ENCODE assay signal across 9 cellular contexts in the genomic region with DNA sequence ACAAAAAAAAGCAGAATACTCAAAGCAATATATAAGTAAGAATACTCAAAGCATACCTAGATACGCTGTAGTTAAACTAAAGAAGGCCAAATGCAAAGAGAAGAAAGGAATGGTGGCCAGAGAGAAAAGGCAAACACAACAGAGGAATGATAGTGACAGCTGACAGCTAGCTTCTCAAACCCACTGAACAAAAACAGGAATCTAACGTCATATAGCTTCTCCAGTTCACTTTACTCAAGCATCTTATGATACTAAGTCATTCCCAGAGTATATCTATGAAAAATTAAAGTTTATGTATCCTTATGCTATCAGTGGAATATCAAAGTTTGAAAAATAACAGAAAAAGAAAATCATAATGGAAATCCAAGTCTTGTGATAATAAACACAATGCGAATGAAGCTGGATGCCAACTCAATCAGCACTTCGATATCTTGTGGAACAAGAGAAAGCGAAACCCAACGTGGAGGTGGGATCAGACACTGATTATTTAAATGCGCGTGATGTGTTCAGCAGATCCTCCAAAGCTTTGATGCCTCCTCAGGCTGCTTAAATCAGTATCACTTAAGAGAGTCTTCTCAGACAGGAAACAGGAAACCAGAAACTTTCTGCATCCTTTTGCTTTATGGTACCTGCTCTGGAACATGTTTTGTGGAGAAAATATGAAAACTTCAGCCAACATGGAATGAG.
A peak's percentile ranks its signal among the peaks of the same experiment; 100 is the strongest.
DNase-seq lines count a peak whose midpoint lies in the region; ATAC-seq and TF ChIP-seq lines count a peak whose summit lies in the region.
"Had no signal": no experiment of that assay in that cellular context is flagged by ENCODE, and none has a peak within 500 bp of the region (broad histone marks: within the 10 kb centered on the region; RNA-seq: fewer than 3 reads in every experiment).

No MANE protein-coding gene starts in this region.

- no peak overlapping the region for H3K4me3 ChIP-seq in mucosa of descending colon
- no peak overlapping the region for H3K4me3 ChIP-seq in tibial nerve

- ATAC-seq in GM18498 (IDR thresholded peaks at IDR 0.05; ENCODE audit: unreplicated experiment) = peak; percentile 62
- ATAC-seq in HG02642 (IDR thresholded peaks at IDR 0.05; ENCODE audit: poor library complexity, unreplicated experiment) = peak; percentile 42
- peak; percentile 48 for ATAC-seq in mucosa of descending colon

- no peak overlapping the region for H3K27ac Mint-ChIP-seq in HFFc6

- peak overlapping the region in 2 of 4 donors; percentile 23 to 24 for H3K27ac ChIP-seq in tibial nerve

- H3K4me3 Mint-ChIP-seq in HFFc6 = no peak overlapping the region

- peaks cover 7% of the 10 kb centered on the region for H3K4me1 ChIP-seq in mucosa of descending colon (ENCODE audit: low read depth)
- peaks cover 0 to 30% (median 15%) of the 10 kb centered on the region in 4 donors for H3K4me1 ChIP-seq in tibial nerve

- H3K27me3 Mint-ChIP-seq in HFFc6 (ENCODE audit: insufficient read depth) = no peaks in the 10 kb centered on the region; the same call in 1 of the 2 replicates

- peaks cover 61% of the 10 kb centered on the region for H3K36me3 Mint-ChIP-seq in HFFc6 (ENCODE audit: low read depth)

- TF ChIP-seq EP300 in tibial nerve (IDR thresholded peaks at IDR 0.05) = no peak

- WGBS in tibial nerve, 2 donors = 93% methylated on average over 8 of the region's 8 CpGs

- intact Hi-C loops in mucosa of descending colon (cut with DNase I, micrococcal nuclease) = no loop called here

- peaks cover 51% of the 10 kb centered on the region for H3K4me1 Mint-ChIP-seq in HFFc6 (ENCODE audit: low read depth)

- TF ChIP-seq CTCF in mucosa of descending colon (IDR thresholded peaks at IDR 0.05) (no peak), HFFc6 (IDR thresholded peaks at IDR 0.05) (no peak), tibial nerve (IDR thresholded peaks at IDR 0.05) (no peak)

- H3K9me3 ChIP-seq in mucosa of descending colon = no peaks in the 10 kb centered on the region
- H3K9me3 ChIP-seq in tibial nerve = no peaks in the 10 kb centered on the region

- H3K9me3 Mint-ChIP-seq in HFFc6 = no peaks in the 10 kb centered on the region

- DNase-seq in activated CD4-positive, alpha-beta T cell treated with anti-CD3 and anti-CD28 coated beads, Interleukin-2, amount 50 U/mL, for 48 hours = peak; percentile 45 to 55
- DNase-seq in mucosa of descending colon (no peak), NCI-H1930 (lab: John Stamatoyannopoulos, UW) (no peak), HFFc6 (no peak), SIG-M5 treated with dmso at 0.1 percent for 504 hours (lab: John Stamatoyannopoulos, UW; ENCODE audit: unreplicated experiment) (no peak), tibial nerve (ENCODE audit: low spot score in 2 of 2) (no peak)
- DNase-seq: KBM-7 had no signal

- H3K36me3 ChIP-seq in mucosa of descending colon (ENCODE audit: low read depth) (no peaks in the 10 kb centered on the region), tibial nerve (peaks cover 0 to 22% (median 0%) of the 10 kb centered on the region in 3 donors)

- H3K27me3 ChIP-seq in tibial nerve = no peaks in the 10 kb centered on the region

- no peak for TF ChIP-seq POLR2A in tibial nerve (IDR thresholded peaks at IDR 0.05)

Comparison
In these comparisons a context has a peak if more than half of its experiments do, and no peak if none do; other contexts are left out.
1. DNase-seq: peak in activated CD4-positive, alpha-beta T cell treated with anti-CD3 and anti-CD28 coated beads, Interleukin-2, amount 50 U/mL, for 48 hours (2 of 2); none in mucosa of descending colon (0 of 3), NCI-H1930 (0 of 2), HFFc6 (single experiment), SIG-M5 treated with dmso at 0.1 percent for 504 hours (single experiment) and tibial nerve (0 of 2).
2. Peak in every context shown above with its lines, with median percentiles within 50 percentile points of each other: ATAC-seq.